ENCODE assay signal across 1 cellular context in the genomic region with DNA sequence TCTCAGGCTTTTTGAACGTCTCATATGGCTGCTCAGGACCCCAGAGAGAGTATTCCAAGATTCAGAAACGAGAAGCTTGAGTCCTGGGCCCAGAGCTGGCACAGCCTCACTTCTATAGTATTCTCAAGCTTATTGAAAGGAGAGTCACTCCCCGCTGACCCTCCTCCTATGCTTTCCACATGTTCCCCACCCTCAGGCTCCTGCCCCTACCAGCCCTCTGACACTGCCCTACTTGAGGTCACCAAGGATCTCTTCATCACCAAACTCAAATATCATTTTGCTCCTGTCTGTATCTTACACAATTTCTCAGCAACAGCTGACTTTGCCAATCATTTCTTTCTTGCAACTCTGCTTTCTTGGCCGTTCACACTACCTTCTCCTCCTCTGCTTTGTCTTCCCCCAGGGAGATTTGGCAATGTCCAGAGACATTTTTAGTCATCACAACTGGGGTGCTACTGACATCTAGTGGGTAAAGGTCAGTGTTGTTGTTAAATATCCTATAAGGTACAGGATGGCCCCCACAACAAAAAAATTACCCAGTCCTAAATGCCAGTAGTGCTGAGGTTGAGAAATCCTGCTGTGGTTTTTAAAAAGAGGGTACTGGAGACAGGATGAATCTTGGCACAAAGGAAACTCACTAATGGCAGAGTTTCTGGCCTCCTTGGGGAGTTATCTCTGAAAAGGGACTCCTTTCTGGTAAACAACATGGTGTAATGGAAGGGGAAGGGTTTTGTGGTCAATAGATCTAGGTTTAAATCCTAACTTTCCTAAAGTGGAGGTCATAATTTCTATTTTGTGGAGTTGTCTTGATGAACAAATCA.
TF ChIP-seq lines count a peak whose summit lies in the region.

No MANE protein-coding gene starts in this region.

TF ChIP-seq in GM23338, 12 proteins besides CTCF, POLR2A, EP300 and RAD21 (continued from another document):
- TF ChIP-seq, protein P1, sequence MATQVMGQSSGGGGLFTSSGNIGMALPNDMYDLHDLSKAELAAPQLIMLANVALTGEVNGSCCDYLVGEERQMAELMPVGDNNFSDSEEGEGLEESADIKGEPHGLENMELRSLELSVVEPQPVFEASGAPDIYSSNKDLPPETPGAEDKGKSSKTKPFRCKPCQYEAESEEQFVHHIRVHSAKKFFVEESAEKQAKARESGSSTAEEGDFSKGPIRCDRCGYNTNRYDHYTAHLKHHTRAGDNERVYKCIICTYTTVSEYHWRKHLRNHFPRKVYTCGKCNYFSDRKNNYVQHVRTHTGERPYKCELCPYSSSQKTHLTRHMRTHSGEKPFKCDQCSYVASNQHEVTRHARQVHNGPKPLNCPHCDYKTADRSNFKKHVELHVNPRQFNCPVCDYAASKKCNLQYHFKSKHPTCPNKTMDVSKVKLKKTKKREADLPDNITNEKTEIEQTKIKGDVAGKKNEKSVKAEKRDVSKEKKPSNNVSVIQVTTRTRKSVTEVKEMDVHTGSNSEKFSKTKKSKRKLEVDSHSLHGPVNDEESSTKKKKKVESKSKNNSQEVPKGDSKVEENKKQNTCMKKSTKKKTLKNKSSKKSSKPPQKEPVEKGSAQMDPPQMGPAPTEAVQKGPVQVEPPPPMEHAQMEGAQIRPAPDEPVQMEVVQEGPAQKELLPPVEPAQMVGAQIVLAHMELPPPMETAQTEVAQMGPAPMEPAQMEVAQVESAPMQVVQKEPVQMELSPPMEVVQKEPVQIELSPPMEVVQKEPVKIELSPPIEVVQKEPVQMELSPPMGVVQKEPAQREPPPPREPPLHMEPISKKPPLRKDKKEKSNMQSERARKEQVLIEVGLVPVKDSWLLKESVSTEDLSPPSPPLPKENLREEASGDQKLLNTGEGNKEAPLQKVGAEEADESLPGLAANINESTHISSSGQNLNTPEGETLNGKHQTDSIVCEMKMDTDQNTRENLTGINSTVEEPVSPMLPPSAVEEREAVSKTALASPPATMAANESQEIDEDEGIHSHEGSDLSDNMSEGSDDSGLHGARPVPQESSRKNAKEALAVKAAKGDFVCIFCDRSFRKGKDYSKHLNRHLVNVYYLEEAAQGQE (IDR thresholded peaks at IDR 0.05; ENCODE audit: unreplicated experiment) = no peak
TF ChIP-seq in GM23338: peak in this region for 0.
